ENCODE assay signal across 8 cellular contexts in genomic region chr7:105011771-105012502, GRCh38. TPM values are rescaled to one million over a fixed set of nuclear protein-coding genes. Genes with fewer than 3 reads are reported as not detected.
DNase-seq lines count a peak whose midpoint lies in the region; ATAC-seq and TF ChIP-seq lines count a peak whose summit lies in the region.

No MANE protein-coding gene starts in this region.

- H3K36me3 Mint-ChIP-seq in T-helper 17 cell (ENCODE audit: low read depth), result peaks cover 14% of the 10 kb centered on the region

- WGBS in urinary bladder, result under 1% methylated on average over 23 of the region's 23 CpGs

- peaks cover 5% of the 10 kb centered on the region for H3K27me3 Mint-ChIP-seq in T-helper 17 cell

- peak overlapping the region; percentile 100 for H3K27ac ChIP-seq in muscle layer of duodenum (ENCODE audit: low read length)
- H3K27ac ChIP-seq in urinary bladder (ENCODE audit: low read depth), result peak overlapping the region; percentile 100

- no peaks in the 10 kb centered on the region for H3K27me3 ChIP-seq in muscle layer of duodenum (ENCODE audit: low read depth, low read length)

- peak overlapping the region; percentile 98 for H3K4me3 Mint-ChIP-seq in T-helper 17 cell

- H3K4me1 ChIP-seq in muscle layer of duodenum (ENCODE audit: control insufficient read depth in 1 of 2, insufficient read depth in 2 of 2, low read length in 2 of 2) (peaks cover 2 to 23% of the 10 kb centered on the region in 2 donors), urinary bladder (ENCODE audit: insufficient read depth) (peaks cover 3% of the 10 kb centered on the region)

- H3K4me3 ChIP-seq in GM12865 (ENCODE audit: low read depth, low read length) (peak overlapping the region; percentile 94), choroid plexus epithelial cell (ENCODE audit: low read depth, low read length) (peak overlapping the region; percentile 95), muscle layer of duodenum (ENCODE audit: low read depth in 1 of 2, low read length in 2 of 2) (peak overlapping the region; percentile 85 to 98), urinary bladder (ENCODE audit: low read depth, low read length) (peak overlapping the region; percentile 69)

- H3K27ac Mint-ChIP-seq in T-helper 17 cell, result peak overlapping the region; percentile 100

- H3K4me1 Mint-ChIP-seq in T-helper 17 cell, result peaks cover 48% of the 10 kb centered on the region

- no peaks in the 10 kb centered on the region for H3K9me3 ChIP-seq in T-helper 17 cell (ENCODE audit: control insufficient read depth, low read length, poor library complexity, severe bottlenecking)
- H3K9me3 ChIP-seq in muscle layer of duodenum (ENCODE audit: control insufficient read depth in 1 of 2, low read length in 2 of 2), result no peaks in the 10 kb centered on the region

- ATAC-seq in T-helper 17 cell, result no peak
- no peak for ATAC-seq in HG02678 (IDR thresholded peaks at IDR 0.05; ENCODE audit: unreplicated experiment)

- H3K36me3 ChIP-seq in muscle layer of duodenum (ENCODE audit: control insufficient read depth in 1 of 2, insufficient read depth in 2 of 2, low read length in 2 of 2) (peaks cover 0 to 29% of the 10 kb centered on the region in 2 donors), urinary bladder (ENCODE audit: insufficient read depth) (no peaks in the 10 kb centered on the region)

- DNase-seq in GM12865 (ENCODE audit: low read depth) (peak; percentile 49), T-helper 17 cell (peak in 1 of 3 donors; percentile 33), choroid plexus epithelial cell (ENCODE audit: low read depth) (no peak), NCI-H1694 (lab: John Stamatoyannopoulos, UW) (no peak), KG1 (lab: John Stamatoyannopoulos, UW) (no peak)

- no peak for TF ChIP-seq CTCF in GM12865 (IDR thresholded peaks at IDR 0.05; ENCODE audit: insufficient read depth, low read depth, low read length, missing control alignments)
- TF ChIP-seq CTCF in choroid plexus epithelial cell (conservative IDR thresholded peaks at IDR 0.05; ENCODE audit: low read depth, low read length), result no peak

RNA-seq across cellular contexts. Expression of gene KMT2E, which starts 2.1 kb away (rescaled TPM):
- 100 to 1,000 TPM; 285 to 301 TPM for total RNA-seq in T-helper 17 cell
- total RNA-seq in urinary bladder, result 198 TPM
- polyA plus RNA-seq in urinary bladder, result 43.1 TPM
